15 cellular contexts compared by ENCODE assay signal in genomic region chr17:76131692-76132573, GRCh38. TPM values are rescaled to one million over a fixed set of nuclear protein-coding genes. Genes with fewer than 3 reads are reported as not detected.
DNase-seq lines count a peak whose midpoint lies in the region; ATAC-seq, FAIRE-seq and TF ChIP-seq lines count a peak whose summit lies in the region.
"Had no signal": no experiment of that assay in that cellular context is flagged by ENCODE, and none has a peak within 500 bp of the region (broad histone marks: within the 10 kb centered on the region; RNA-seq: fewer than 3 reads in every experiment).

No MANE protein-coding gene starts in this region.

- peak overlapping the region; percentile 95 for H4K91ac ChIP-seq in H1 (replicated peaks; ENCODE audit: insufficient read length, low read length)
- no peak overlapping the region for H4K91ac ChIP-seq in neuronal stem cell (ENCODE audit: low read depth, low read length, poor library complexity)

- TF ChIP-seq POLR2A in H1 (IDR thresholded peaks at IDR 0.05; ENCODE audit: control extremely low read depth in 1 of 2, low read depth in 2 of 2, low read length in 2 of 2) = no peak

- no peaks in the 10 kb centered on the region for H3K79me2 ChIP-seq in H1 (ENCODE audit: control insufficient read depth in 1 of 2, insufficient read depth in 2 of 2, low read length in 2 of 2)

- DNase-seq in ELF-1 (ENCODE audit: low read depth, low spot score) (peak; percentile 71), NCI-H1105 (lab: John Stamatoyannopoulos, UW) (peak; percentile 94), H1 (ENCODE audit: low read depth in 1 of 2, low spot score in 2 of 2) (no peak), neuronal stem cell (ENCODE audit: low spot score) (no peak), putamen (ENCODE audit: low spot score) (no peak), anterior cingulate cortex (lab: John Stamatoyannopoulos, UW) (no peak)
- no peak for DNase-seq in central memory CD4-positive, alpha-beta T cell
- DNase-seq: activated CD4-positive, alpha-beta T cell treated with anti-CD3 and anti-CD28 coated beads for 36 hours; left ventricle myocardium inferior had no signal

- H3K14ac ChIP-seq in H1 (ENCODE audit: insufficient read length) = peak overlapping the region; percentile 11
- peak overlapping the region; percentile 71 for H3K14ac ChIP-seq in neuronal stem cell (ENCODE audit: low read length)

- no peak for ATAC-seq in GM18520 (IDR thresholded peaks at IDR 0.05; ENCODE audit: unreplicated experiment)
- ATAC-seq: activated CD4-positive, alpha-beta T cell treated with anti-CD3 and anti-CD28 coated beads for 36 hours had no signal

- H3K27me3 ChIP-seq in H1 (replicated peaks in 1 of 4; ENCODE audit: control insufficient read depth in 3 of 4, extremely low read depth in 1 of 4, insufficient read depth in 3 of 4, low read length in 3 of 4) (peaks cover 0 to 23% (median 10%) of the 10 kb centered on the region in 4 experiments; a peak in 6 of 7 replicates), neuronal stem cell (ENCODE audit: control insufficient read depth in 3 of 3, insufficient read depth in 3 of 3, low read depth in 1 of 3, low read length in 3 of 3) (peaks cover 0 to 40% (median 0%) of the 10 kb centered on the region in 3 experiments)

- peak overlapping the region; percentile 90; the same call in 1 of the 2 replicates for H2BK20ac ChIP-seq in H1 (ENCODE audit: low read length)

- H3K4me3 ChIP-seq in H1 (ENCODE audit: extremely low read depth in 1 of 4, insufficient read depth in 2 of 4, low read depth in 3 of 4, low read length in 4 of 4) (peak overlapping the region in 1 of 4 experiments; percentile 47; a peak in 2 of 8 replicates), neuronal stem cell (ENCODE audit: low read length in 2 of 2) (no peak overlapping the region)
- H3K4me3 ChIP-seq: left ventricle myocardium inferior, skin epidermis had no signal

- H2BK5ac ChIP-seq in H1 (ENCODE audit: low read depth, low read length) = peak overlapping the region; percentile 96; the same call in 1 of the 2 replicates
- H2BK5ac ChIP-seq in neuronal stem cell (ENCODE audit: low read length) = peak overlapping the region; percentile 94

- H3K36me3 ChIP-seq in H1 (ENCODE audit: control insufficient read depth in 2 of 4, insufficient read depth in 4 of 4, low read length in 3 of 4) = no peaks in the 10 kb centered on the region
- H3K36me3 ChIP-seq in neuronal stem cell (replicated peaks in 1 of 2; ENCODE audit: control insufficient read depth in 2 of 2, insufficient read depth in 2 of 2, low read length in 2 of 2) = no peaks in the 10 kb centered on the region
- H3K36me3 ChIP-seq: left ventricle myocardium inferior had no signal

- peak overlapping the region; percentile 51 for H4K5ac ChIP-seq in H1 (ENCODE audit: insufficient read length, low read depth, low read length)

- TF ChIP-seq CTCF in H1 (IDR thresholded peaks at IDR 0.05; ENCODE audit: control extremely low read depth in 1 of 3, insufficient read depth in 1 of 3, low read depth in 1 of 3, low read length in 3 of 3) = no peak

- CTCF ChIA-PET in H1 (lab: Charles Lee; ENCODE audit: partially characterized antibody) = interaction anchor here (1.0 to 41.5 kb wide), 6 partner anchors 11 to 148 kb away, joined by 3 to 778 read pairs (median 15); partner anchors contain the start of genes EXOC7 and FOXJ1

- no peaks in the 10 kb centered on the region for H3K79me1 ChIP-seq in H1 (ENCODE audit: low read depth, low read length)
- H3K79me1 ChIP-seq in neuronal stem cell (ENCODE audit: low read depth, low read length) = no peaks in the 10 kb centered on the region

- peaks cover 11% of the 10 kb centered on the region; the same call in 1 of the 2 replicates for H3K23me2 ChIP-seq in H1 (ENCODE audit: low read depth, low read length)

- H3K23ac ChIP-seq in H1 (ENCODE audit: insufficient read length) = no peak overlapping the region
- no peak overlapping the region for H3K23ac ChIP-seq in neuronal stem cell (ENCODE audit: low read depth, low read length, poor library complexity)

- H3K18ac ChIP-seq in H1 (ENCODE audit: extremely low read depth, low read length) (peak overlapping the region; percentile 79), neuronal stem cell (ENCODE audit: low read length) (peak overlapping the region; percentile 93)

- H4K8ac ChIP-seq in H1 (ENCODE audit: extremely low read depth, insufficient read depth, low read length) (no peak overlapping the region), neuronal stem cell (ENCODE audit: low read depth, low read length) (peak overlapping the region; percentile 43)

- H2BK12ac ChIP-seq in H1 (ENCODE audit: low read depth, low read length) = peak overlapping the region; percentile 95; the same call in 1 of the 2 replicates
- peak overlapping the region; percentile 99 for H2BK12ac ChIP-seq in neuronal stem cell (ENCODE audit: low read length)

- TF ChIP-seq RAD21 in H1 (IDR thresholded peaks at IDR 0.05 in 1 of 2, conservative IDR thresholded peaks at IDR 0.05 in 1 of 2; ENCODE audit: low read depth in 2 of 2, low read length in 2 of 2) = no peak

- no peaks in the 10 kb centered on the region for H4K20me1 ChIP-seq in H1 (replicated peaks in 1 of 2; ENCODE audit: control insufficient read depth in 1 of 2, insufficient read depth in 2 of 2, low read length in 2 of 2)

- H3K4me2 ChIP-seq in H1 (ENCODE audit: insufficient read depth in 1 of 2, low read depth in 2 of 2, low read length in 2 of 2) (peak overlapping the region; percentile 68 to 69), neuronal stem cell (ENCODE audit: insufficient read depth, low read length, poor library complexity, severe bottlenecking) (peak overlapping the region; percentile 45)

- peak overlapping the region; percentile 88; the same call in 1 of the 2 replicates for H2BK15ac ChIP-seq in H1 (ENCODE audit: low read length)
- H2BK15ac ChIP-seq in neuronal stem cell (ENCODE audit: low read length) = peak overlapping the region; percentile 99

- H3K4ac ChIP-seq in H1 (replicated peaks; ENCODE audit: insufficient read length, low read depth, low read length) = peak overlapping the region; percentile 47
- peak overlapping the region; percentile 93 for H3K4ac ChIP-seq in neuronal stem cell (ENCODE audit: low read length)

- H3K27ac ChIP-seq in H1 (ENCODE audit: low read depth, low read length) = 0 out of 2 replicates have a peak overlapping the region, but pooled peaks have one; percentile 52
- H3K27ac ChIP-seq in neuronal stem cell (replicated peaks; ENCODE audit: low read length) = no peak overlapping the region
- H3K27ac ChIP-seq: left ventricle myocardium inferior had no signal

- H3K4me1 ChIP-seq in H1 (replicated peaks in 1 of 4; ENCODE audit: control insufficient read depth in 3 of 4, insufficient read depth in 4 of 4, low read length in 3 of 4) (peaks cover 18 to 55% (median 45%) of the 10 kb centered on the region in 4 experiments), neuronal stem cell (ENCODE audit: control insufficient read depth in 2 of 2, insufficient read depth in 1 of 2, low read depth in 1 of 2, low read length in 2 of 2) (peaks cover 32% of the 10 kb centered on the region in 2 donors)

- H3K9ac ChIP-seq in H1 (replicated peaks in 1 of 4; ENCODE audit: extremely low read depth in 1 of 4, low read depth in 3 of 4, low read length in 3 of 4) (peak overlapping the region in 2 of 4 experiments; percentile 13 to 14; a peak in 1 of 7 replicates), neuronal stem cell (ENCODE audit: low read depth, low read length, poor library complexity) (no peak overlapping the region)

- POLR2A ChIA-PET in H1 (lab: Charles Lee; ENCODE audit: partially characterized antibody) = interaction anchor here (1.0 to 9.3 kb wide), 7 partner anchors 10 to 122 kb away, joined by 3 to 70 read pairs (median 3); partner anchors contain the start of gene FOXJ1

- no peak for FAIRE-seq in H1 (lab: Jason Lieb, UNC)
- FAIRE-seq: endometrium had no signal

- H3K56ac ChIP-seq in H1 (replicated peaks; ENCODE audit: insufficient read length, low read depth, low read length) = no peak overlapping the region

- peak overlapping the region; percentile 79; the same call in 1 of the 2 replicates for H2AK5ac ChIP-seq in H1 (ENCODE audit: low read depth, low read length)
- H2AK5ac ChIP-seq in neuronal stem cell (ENCODE audit: low read depth, low read length) = peak overlapping the region; percentile 90

- 29% methylated on average over 19 of the region's 21 CpGs; no CpG with 5 or more reads in 1 of the 2 experiments for WGBS in H1 (ENCODE audit: extremely low coverage in 1 of 2, insufficient coverage in 1 of 2, insufficient read length in 1 of 2, insufficient replicate concordance in 2 of 2, low coverage in 1 of 2, low lambda C conversion rate in 2 of 2, missing lambda C conversion rate in 1 of 2), 2 experiments
- WGBS in neuronal stem cell (ENCODE audit: extremely low coverage in 2 of 2, insufficient read length in 2 of 2, insufficient replicate concordance in 1 of 2), 2 donors = no CpG with 5 or more reads among the region's 21 CpGs

- H2AFZ ChIP-seq in H1 (ENCODE audit: low read length) = no peak overlapping the region
- H2AFZ ChIP-seq in neuronal stem cell (ENCODE audit: low read length) = peak overlapping the region; percentile 59

- H2BK120ac ChIP-seq in H1 (replicated peaks; ENCODE audit: low read depth, low read length) (peak overlapping the region; percentile 98), neuronal stem cell (ENCODE audit: low read depth, low read length) (peak overlapping the region; percentile 52)

- H3K9me3 ChIP-seq in H1 (ENCODE audit: insufficient read depth in 2 of 2, low read depth in 1 of 2, low read length in 1 of 2) (no peaks in the 10 kb centered on the region), neuronal stem cell (replicated peaks in 1 of 2; ENCODE audit: control insufficient read depth in 2 of 2, insufficient read depth in 1 of 2, low read depth in 1 of 2, low read length in 2 of 2) (peaks cover 0 to 1% of the 10 kb centered on the region in 2 donors)
- H3K9me3 ChIP-seq: left ventricle myocardium inferior had no signal

- TF ChIP-seq EP300 in H1 (IDR thresholded peaks at IDR 0.05; ENCODE audit: borderline replicate concordance in 1 of 2, low read depth in 2 of 2, low read length in 2 of 2) = no peak

RNA-seq across cellular contexts. Expression of gene FOXJ1, which starts 9.1 kb away (rescaled TPM):
- total RNA-seq in H1 (2021; fragmentation: NEBNext Ultra II Directional; extraction: Animal tissue kit (Norgen Biotek cat#: 25700)) = 4.9 and 5.4 TPM in 2 replicates
- 4.6 and 4.7 TPM in 2 replicates for polyA plus RNA-seq in H1 (2011; rRNA removed)
- polyA plus RNA-seq in H1 (2011; cell fraction: cytosol; rRNA removed) = 3.7 TPM
- polyA plus RNA-seq in H1 (2011; cell fraction: nucleus; rRNA removed) = 3.7 TPM
- polyA plus RNA-seq in H1 (2012, experiment 1 of 2) = 3.2 to 6.3 TPM (median 4.8 TPM) in 4 replicates
- 4.5 TPM for polyA plus RNA-seq in H1 (2012, experiment 2 of 2)
- polyA plus RNA-seq in H1 (2013, experiment 1 of 2) = 5.4 TPM
- 5.7 TPM for polyA plus RNA-seq in H1 (2013, experiment 2 of 2)
- 1.3 TPM in 2 replicates for polyA minus RNA-seq in H1 (2011; rRNA and poly(A)+ RNA removed)
- polyA minus RNA-seq in H1 (2011; cell fraction: cytosol; rRNA and poly(A)+ RNA removed) = 3.4 TPM
- 2.7 TPM for polyA minus RNA-seq in H1 (2011; cell fraction: nucleus; rRNA and poly(A)+ RNA removed)
- polyA plus RNA-seq in neuronal stem cell (2013, experiment 1 of 2) = 1.5 TPM
- 1.5 TPM for polyA plus RNA-seq in neuronal stem cell (2013, experiment 2 of 2)
- total RNA-seq: left ventricle myocardium inferior had no signal
- polyA plus RNA-seq: CD14-positive monocyte had no signal

RNA-seq across cellular contexts. Expression of gene EXOC7, which starts 28.3 kb away (rescaled TPM):
- total RNA-seq in H1 (2021; fragmentation: NEBNext Ultra II Directional; extraction: Animal tissue kit (Norgen Biotek cat#: 25700)) = 92.6 and 95.3 TPM in 2 replicates
- polyA plus RNA-seq in H1 (2011; rRNA removed) = 77.1 and 83.3 TPM in 2 replicates
- 73.6 TPM for polyA plus RNA-seq in H1 (2011; cell fraction: cytosol; rRNA removed)
- polyA plus RNA-seq in H1 (2011; cell fraction: nucleus; rRNA removed) = 231 TPM
- polyA plus RNA-seq in H1 (2012, experiment 1 of 2) = 53.1 to 105 TPM (median 63.0 TPM) in 4 replicates
- 42.5 TPM for polyA plus RNA-seq in H1 (2012, experiment 2 of 2)
- 44.0 TPM for polyA plus RNA-seq in H1 (2013, experiment 1 of 2)
- 43.4 TPM for polyA plus RNA-seq in H1 (2013, experiment 2 of 2)
- 129 and 130 TPM in 2 replicates for polyA minus RNA-seq in H1 (2011; rRNA and poly(A)+ RNA removed)
- polyA minus RNA-seq in H1 (2011; cell fraction: cytosol; rRNA and poly(A)+ RNA removed) = 56.7 TPM
- polyA minus RNA-seq in H1 (2011; cell fraction: nucleus; rRNA and poly(A)+ RNA removed) = 113 TPM
- 50.4 TPM for polyA plus RNA-seq in neuronal stem cell (2013, experiment 1 of 2)
- polyA plus RNA-seq in neuronal stem cell (2013, experiment 2 of 2) = 47.0 TPM

RNA-seq across cellular contexts. Expression of gene ZACN, which starts 53.0 kb away (rescaled TPM):
- total RNA-seq in H1 (2021; fragmentation: NEBNext Ultra II Directional; extraction: Animal tissue kit (Norgen Biotek cat#: 25700)) = 0.26 TPM in 1 of 2 replicates, not detected in the other
- not detected in 2 replicates for polyA plus RNA-seq in H1 (2011; rRNA removed)
- polyA plus RNA-seq in H1 (2011; cell fraction: cytosol; rRNA removed) = 0.03 TPM
- 0.33 TPM for polyA plus RNA-seq in H1 (2011; cell fraction: nucleus; rRNA removed)
- polyA plus RNA-seq in H1 (2012, experiment 1 of 2) = 9.6 to 20.9 TPM (median 19.9 TPM) in 4 replicates
- polyA plus RNA-seq in H1 (2012, experiment 2 of 2) = 16.5 TPM
- not detected for polyA plus RNA-seq in H1 (2013, experiment 1 of 2)
- not detected for polyA plus RNA-seq in H1 (2013, experiment 2 of 2)
- not detected in 2 replicates for polyA minus RNA-seq in H1 (2011; rRNA and poly(A)+ RNA removed)
- polyA minus RNA-seq in H1 (2011; cell fraction: cytosol; rRNA and poly(A)+ RNA removed) = not detected
- polyA minus RNA-seq in H1 (2011; cell fraction: nucleus; rRNA and poly(A)+ RNA removed) = 0.60 TPM
- polyA plus RNA-seq in neuronal stem cell (2013, experiment 1 of 2) = not detected
- polyA plus RNA-seq in neuronal stem cell (2013, experiment 2 of 2) = not detected
- total RNA-seq: left ventricle myocardium inferior, temporal lobe had no signal
- polyA plus RNA-seq: CD14-positive monocyte, neural cell had no signal

RNA-seq across cellular contexts. Expression of gene GALR2, which starts 57.4 kb away (rescaled TPM):
- total RNA-seq in H1 (2021; fragmentation: NEBNext Ultra II Directional; extraction: Animal tissue kit (Norgen Biotek cat#: 25700)) = 0.86 and 1.0 TPM in 2 replicates
- polyA plus RNA-seq in H1 (2011; rRNA removed) = 2.2 and 2.5 TPM in 2 replicates
- polyA plus RNA-seq in H1 (2011; cell fraction: cytosol; rRNA removed) = 1.1 TPM
- 1.3 TPM for polyA plus RNA-seq in H1 (2011; cell fraction: nucleus; rRNA removed)
- 0.43 to 0.55 TPM (median 0.53 TPM) in 3 of 4 replicates, not detected in the other for polyA plus RNA-seq in H1 (2012, experiment 1 of 2)
- polyA plus RNA-seq in H1 (2012, experiment 2 of 2) = 0.34 TPM
- 0.65 TPM for polyA plus RNA-seq in H1 (2013, experiment 1 of 2)
- 0.75 TPM for polyA plus RNA-seq in H1 (2013, experiment 2 of 2)
- polyA minus RNA-seq in H1 (2011; rRNA and poly(A)+ RNA removed) = not detected in 2 replicates
- polyA minus RNA-seq in H1 (2011; cell fraction: cytosol; rRNA and poly(A)+ RNA removed) = not detected
- not detected for polyA minus RNA-seq in H1 (2011; cell fraction: nucleus; rRNA and poly(A)+ RNA removed)
- not detected for polyA plus RNA-seq in neuronal stem cell (2013, experiment 1 of 2)
- polyA plus RNA-seq in neuronal stem cell (2013, experiment 2 of 2) = 0.03 TPM
- total RNA-seq: left ventricle myocardium inferior, temporal lobe had no signal
- polyA plus RNA-seq: neural cell had no signal

RNA-seq across cellular contexts. Expression of gene SRP68, which starts 59.6 kb away (rescaled TPM):
- total RNA-seq in H1 (2021; fragmentation: NEBNext Ultra II Directional; extraction: Animal tissue kit (Norgen Biotek cat#: 25700)) = 83.5 and 84.6 TPM in 2 replicates
- 50.0 and 57.7 TPM in 2 replicates for polyA plus RNA-seq in H1 (2011; rRNA removed)
- polyA plus RNA-seq in H1 (2011; cell fraction: cytosol; rRNA removed) = 60.9 TPM
- polyA plus RNA-seq in H1 (2011; cell fraction: nucleus; rRNA removed) = 48.2 TPM
- 70.6 to 85.2 TPM (median 74.1 TPM) in 4 replicates for polyA plus RNA-seq in H1 (2012, experiment 1 of 2)
- 17.8 TPM for polyA plus RNA-seq in H1 (2012, experiment 2 of 2)
- polyA plus RNA-seq in H1 (2013, experiment 1 of 2) = 46.0 TPM
- 46.1 TPM for polyA plus RNA-seq in H1 (2013, experiment 2 of 2)
- polyA minus RNA-seq in H1 (2011; rRNA and poly(A)+ RNA removed) = 61.8 and 68.0 TPM in 2 replicates
- polyA minus RNA-seq in H1 (2011; cell fraction: cytosol; rRNA and poly(A)+ RNA removed) = 37.0 TPM
- polyA minus RNA-seq in H1 (2011; cell fraction: nucleus; rRNA and poly(A)+ RNA removed) = 33.6 TPM
- 51.0 TPM for polyA plus RNA-seq in neuronal stem cell (2013, experiment 1 of 2)
- 51.5 TPM for polyA plus RNA-seq in neuronal stem cell (2013, experiment 2 of 2)

Comparison
In these comparisons a context has a peak if more than half of its experiments do, and no peak if none do; other contexts are left out.
1. DNase-seq: peak in ELF-1 (single experiment) and NCI-H1105 (single experiment); none in H1 (0 of 2), neuronal stem cell (single experiment), putamen (single experiment), central memory CD4-positive, alpha-beta T cell (single experiment) and anterior cingulate cortex (0 of 58).